In the genomic region with DNA sequence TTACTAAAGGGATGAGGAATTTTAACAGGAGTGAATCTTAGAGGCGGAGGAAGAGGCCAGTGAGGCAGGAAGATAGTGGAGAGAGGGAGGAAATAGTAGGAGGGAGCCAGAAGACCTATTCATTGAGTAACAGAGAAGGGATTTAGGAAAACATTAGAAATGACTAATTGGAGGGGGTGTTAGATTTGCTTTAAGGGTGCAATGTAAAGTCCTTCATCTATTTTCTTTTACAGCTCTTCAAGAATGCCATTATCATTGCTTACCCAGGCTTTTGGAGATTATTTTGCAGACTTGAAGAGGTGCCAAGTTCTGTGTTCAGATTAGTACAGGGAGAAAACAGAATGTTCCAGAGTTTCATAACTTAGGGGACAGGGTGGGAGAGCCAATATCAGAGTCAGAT, we compare ENCODE assay signal across 22 cellular contexts. TPM values are rescaled to one million over a fixed set of nuclear protein-coding genes. Genes with fewer than 3 reads are reported as not detected.
"Had no signal": no experiment of that assay in that cellular context is flagged by ENCODE, and none has a peak within 500 bp of the region (broad histone marks: within the 10 kb centered on the region; RNA-seq: fewer than 3 reads in every experiment).

No MANE protein-coding gene starts in this region.

- H3K27ac Mint-ChIP-seq: activated naive CD8-positive, alpha-beta T cell treated with anti-CD3 and anti-CD28 coated beads for 36 hours; activated T-helper 1 cell treated with anti-CD3 and anti-CD28 coated beads, Interleukin-12 subunit alpha, Interleukin-12 subunit beta, Interleukin-2, Interleukin-4 antibody, amounts not matched to agents 30 ng/mL and 10 ng/mL and 1 ng/mL, durations not matched to agents 14 hours and 24 hours and 36 hours; endodermal cell; nephron; progenitor cell of endocrine pancreas; stimulated activated naive B cell treated with anti-CD40 and anti-IgM and Interleukin-4, amounts not matched to agents 10 μg/mL and 1 μg/mL and 100 μg/mL, for 72 hours; T-cell had no signal

- H3K27me3 ChIP-seq: tibial artery, uterus had no signal

- H3K4me1 Mint-ChIP-seq: activated naive CD8-positive, alpha-beta T cell treated with anti-CD3 and anti-CD28 coated beads for 36 hours; endodermal cell; nephron; stimulated activated naive B cell treated with anti-CD40 and anti-IgM and Interleukin-4, amounts not matched to agents 10 μg/mL and 1 μg/mL and 100 μg/mL, for 72 hours; T-cell had no signal

- H3K4me3 Mint-ChIP-seq: activated naive CD8-positive, alpha-beta T cell treated with anti-CD3 and anti-CD28 coated beads for 36 hours; activated T-helper 1 cell treated with anti-CD3 and anti-CD28 coated beads, Interleukin-12 subunit alpha, Interleukin-12 subunit beta, Interleukin-2, Interleukin-4 antibody, amounts not matched to agents 30 ng/mL and 10 ng/mL and 1 ng/mL, durations not matched to agents 14 hours and 24 hours and 36 hours; endodermal cell; nephron; stimulated activated naive B cell treated with anti-CD40 and anti-IgM and Interleukin-4, amounts not matched to agents 10 μg/mL and 1 μg/mL and 100 μg/mL, for 72 hours; T-cell had no signal

- H3K27ac ChIP-seq: dorsolateral prefrontal cortex, tibial artery, uterus had no signal

- H3K9me3 ChIP-seq: tibial artery, uterus had no signal

- H3K36me3 ChIP-seq: tibial artery, uterus had no signal

- H3K9me3 Mint-ChIP-seq: activated naive CD8-positive, alpha-beta T cell treated with anti-CD3 and anti-CD28 coated beads for 36 hours; activated T-helper 1 cell treated with anti-CD3 and anti-CD28 coated beads, Interleukin-12 subunit alpha, Interleukin-12 subunit beta, Interleukin-2, Interleukin-4 antibody, amounts not matched to agents 30 ng/mL and 10 ng/mL and 1 ng/mL, durations not matched to agents 14 hours and 24 hours and 36 hours; nephron had no signal

- H3K27me3 Mint-ChIP-seq: progenitor cell of endocrine pancreas had no signal

- H3K36me3 Mint-ChIP-seq: activated naive CD8-positive, alpha-beta T cell treated with anti-CD3 and anti-CD28 coated beads for 36 hours; stimulated activated naive B cell treated with anti-CD40 and anti-IgM and Interleukin-4, amounts not matched to agents 10 μg/mL and 1 μg/mL and 100 μg/mL, for 72 hours; T-cell had no signal

- H3K4me1 ChIP-seq: tibial artery, uterus had no signal

- DNase-seq: activated CD4-positive, CD25-positive, alpha-beta regulatory T cell treated with anti-CD3 and anti-CD28 coated beads, Interleukin-2, amount 50 U/mL, for 72 hours; activated naive CD8-positive, alpha-beta T cell treated with anti-CD3 and anti-CD28 coated beads for 36 hours; aorta; dorsolateral prefrontal cortex; endodermal cell; erythroblast; kidney glomerular epithelial cell; occipital lobe; stimulated activated CD4-positive, alpha-beta T cell treated with anti-CD3 and anti-CD28 coated beads, Interleukin-2, amount 100 ng/mL, for 48 hours; stimulated activated naive B cell treated with anti-CD40 and anti-IgM and Interleukin-4, amounts not matched to agents 10 μg/mL and 1 μg/mL and 100 μg/mL, for 72 hours; T-cell; T1000; tibial artery; uterus had no signal

- ATAC-seq: stimulated activated naive B cell treated with anti-CD40 and anti-IgM and Interleukin-4, amounts not matched to agents 10 μg/mL and 1 μg/mL and 100 μg/mL, for 72 hours; T-cell had no signal

- H3K4me3 ChIP-seq: dorsolateral prefrontal cortex, tibial artery, uterus had no signal

RNA-seq across cellular contexts. Expression of a gene that starts 33.8 kb away (rescaled TPM):
- total RNA-seq: activated CD8-positive, alpha-beta memory T cell treated with anti-CD3 and anti-CD28 coated beads for 36 hours; activated naive CD8-positive, alpha-beta T cell treated with anti-CD3 and anti-CD28 coated beads for 36 hours; activated T-helper 1 cell treated with anti-CD3 and anti-CD28 coated beads, Interleukin-12 subunit alpha, Interleukin-12 subunit beta, Interleukin-2, Interleukin-4 antibody, amounts not matched to agents 30 ng/mL and 10 ng/mL and 1 ng/mL, durations not matched to agents 14 hours and 24 hours and 36 hours; aorta; chondrocyte; endodermal cell; liver; mesenteric fat pad; occipital lobe; progenitor cell of endocrine pancreas; skeletal muscle tissue; T-cell; uterus had no signal
- polyA plus RNA-seq: aorta, liver had no signal

RNA-seq across cellular contexts. Expression of a gene that starts 41.3 kb away (rescaled TPM):
- total RNA-seq: activated CD8-positive, alpha-beta memory T cell treated with anti-CD3 and anti-CD28 coated beads for 36 hours; activated naive CD8-positive, alpha-beta T cell treated with anti-CD3 and anti-CD28 coated beads for 36 hours; activated T-helper 1 cell treated with anti-CD3 and anti-CD28 coated beads, Interleukin-12 subunit alpha, Interleukin-12 subunit beta, Interleukin-2, Interleukin-4 antibody, amounts not matched to agents 30 ng/mL and 10 ng/mL and 1 ng/mL, durations not matched to agents 14 hours and 24 hours and 36 hours; aorta; chondrocyte; dorsolateral prefrontal cortex; endodermal cell; liver; mesenteric fat pad; occipital lobe; progenitor cell of endocrine pancreas; skeletal muscle tissue; T-cell; uterus had no signal
- polyA plus RNA-seq: aorta, liver had no signal
